Comparison of ENCODE assay signal across 11 cellular contexts in the genomic region with DNA sequence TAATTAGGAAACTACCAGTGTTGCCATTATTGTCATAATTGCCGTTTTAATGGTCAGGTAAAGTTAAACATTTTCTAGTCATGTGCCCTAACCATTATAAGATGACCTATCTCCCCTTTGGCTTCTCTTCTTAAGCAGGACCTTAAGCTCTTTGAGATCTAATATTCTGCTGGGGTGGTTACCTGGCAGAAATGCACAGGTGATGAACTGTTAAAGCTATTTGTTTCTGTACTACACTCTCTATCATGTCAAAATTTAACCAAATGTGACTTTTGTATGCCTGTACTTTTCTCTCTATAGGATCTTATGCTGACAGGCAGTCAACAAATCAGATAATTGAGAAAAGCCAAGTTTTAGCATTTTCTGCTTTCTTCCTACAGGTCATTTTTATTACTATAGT. TPM values are rescaled to one million over a fixed set of nuclear protein-coding genes. Genes with fewer than 3 reads are reported as not detected.
"Had no signal": no experiment of that assay in that cellular context is flagged by ENCODE, and none has a peak within 500 bp of the region (broad histone marks: within the 10 kb centered on the region; RNA-seq: fewer than 3 reads in every experiment).

No MANE protein-coding gene starts in this region.

- H3K4me1 ChIP-seq: HAP-1 had no signal

- FAIRE-seq: H1, H54 had no signal

- H3K4me3 ChIP-seq: GM23248, GM23338, HAP-1 had no signal

- H3K4me2 ChIP-seq: GM23338 had no signal

- H3K9me3 ChIP-seq: HAP-1 had no signal

- ATAC-seq: GM23338, HCT116 had no signal

- H3K36me3 ChIP-seq: HAP-1 had no signal

- H3K27ac ChIP-seq: GM23248 had no signal

- DNase-seq: GM23248, GOT3, H7, H9, HCEC 1CT, HFFc6 had no signal

RNA-seq across cellular contexts. Expression of a gene that starts 23.3 kb away (rescaled TPM):
- total RNA-seq: GM23248 had no signal
- polyA plus RNA-seq: GM23248 had no signal
